1 cellular context compared by ENCODE assay signal in the genomic region with DNA sequence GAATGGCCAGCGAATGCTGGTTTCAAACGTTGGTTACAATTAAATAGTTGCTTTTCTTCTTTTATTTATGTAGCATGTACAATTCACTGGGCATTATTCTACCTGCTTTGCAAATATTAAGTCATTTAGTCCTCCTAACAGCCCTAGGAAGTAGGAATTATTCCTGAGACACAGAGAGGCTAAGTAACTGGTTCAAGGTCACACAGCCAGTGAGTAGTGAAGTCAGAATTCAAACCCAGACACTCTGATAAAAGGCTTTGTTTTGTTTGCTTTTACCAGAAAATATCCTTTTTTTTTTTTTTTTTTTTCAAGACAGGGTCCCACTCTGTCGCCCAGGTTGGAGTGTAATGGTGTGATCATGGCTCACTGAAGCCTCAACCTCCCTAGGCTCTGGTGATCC.
TF ChIP-seq lines count a peak whose summit lies in the region.

No MANE protein-coding gene starts in this region.

TF ChIP-seq in HEK293, 187 proteins besides CTCF, POLR2A, EP300 and RAD21 (continued from another document):
- TF ChIP-seq, protein P1, sequence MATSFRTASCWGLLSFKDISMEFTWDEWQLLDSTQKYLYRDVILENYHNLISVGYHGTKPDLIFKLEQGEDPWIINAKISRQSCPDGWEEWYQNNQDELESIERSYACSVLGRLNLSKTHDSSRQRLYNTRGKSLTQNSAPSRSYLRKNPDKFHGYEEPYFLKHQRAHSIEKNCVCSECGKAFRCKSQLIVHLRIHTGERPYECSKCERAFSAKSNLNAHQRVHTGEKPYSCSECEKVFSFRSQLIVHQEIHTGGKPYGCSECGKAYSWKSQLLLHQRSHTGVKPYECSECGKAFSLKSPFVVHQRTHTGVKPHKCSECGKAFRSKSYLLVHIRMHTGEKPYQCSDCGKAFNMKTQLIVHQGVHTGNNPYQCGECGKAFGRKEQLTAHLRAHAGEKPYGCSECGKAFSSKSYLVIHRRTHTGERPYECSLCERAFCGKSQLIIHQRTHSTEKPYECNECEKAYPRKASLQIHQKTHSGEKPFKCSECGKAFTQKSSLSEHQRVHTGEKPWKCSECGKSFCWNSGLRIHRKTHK (tag by site-specific recombination; IDR thresholded peaks at IDR 0.05): no peak
- no peak for TF ChIP-seq ZSCAN30 (tag by site-specific recombination; IDR thresholded peaks at IDR 0.05)
- TF ChIP-seq ZNF768 (tag by site-specific recombination; IDR thresholded peaks at IDR 0.05): peak; percentile 60; the same call in 1 of the 2 replicates
- TF ChIP-seq ZNF585B (tag by site-specific recombination; IDR thresholded peaks at IDR 0.05): peak; percentile 32
